In genomic region chr5:176537608-176538504, GRCh38 we compare ENCODE assay signal across 8 cellular contexts. TPM values are rescaled to one million over a fixed set of nuclear protein-coding genes. Genes with fewer than 3 reads are reported as not detected.
DNase-seq lines count a peak whose midpoint lies in the region; ATAC-seq and TF ChIP-seq lines count a peak whose summit lies in the region.

No MANE protein-coding gene starts in this region.

- DNase-seq in DMS53 treated with DMSO at 0.1 percent for 48 hours (lab: John Stamatoyannopoulos, UW; ENCODE audit: unreplicated experiment) (peak; percentile 99), Peyer's patch (peak; percentile 97 to 100 (median 99)), activated T-helper 1 cell treated with Interleukin-2 at 50 U/mL for 16 hours (ENCODE audit: low read depth) (peak; percentile 94), esophagus muscularis mucosa (ENCODE audit: extremely low spot score) (peak; percentile 100)
- peak; percentile 93 for DNase-seq in stimulated activated CD8-positive, alpha-beta memory T cell treated with anti-CD3 and anti-CD28 coated beads, Interleukin-7, amount 100 ng/mL, for 24 hours (ENCODE audit: low read depth)

- H3K36me3 ChIP-seq in KOPT-K1 (ENCODE audit: insufficient read depth, low read length) (peaks cover 4% of the 10 kb centered on the region; the same call in 1 of the 2 replicates), Peyer's patch (no peaks in the 10 kb centered on the region), esophagus muscularis mucosa (no peaks in the 10 kb centered on the region), muscle layer of colon (ENCODE audit: insufficient read depth, low read length) (no peaks in the 10 kb centered on the region)

- TF ChIP-seq POLR2A in Peyer's patch (IDR thresholded peaks at IDR 0.05) (peak in 1 of 2 donors; percentile 94), esophagus muscularis mucosa (IDR thresholded peaks at IDR 0.05; ENCODE audit: low read depth) (no peak)

- 3% methylated on average over 31 of the region's 48 CpGs for WGBS in esophagus muscularis mucosa

- peak overlapping the region; percentile 95 for H3K9ac ChIP-seq in muscle layer of colon (ENCODE audit: low read length)

- H3K27me3 ChIP-seq in Peyer's patch (no peaks in the 10 kb centered on the region), esophagus muscularis mucosa (no peaks in the 10 kb centered on the region), muscle layer of colon (ENCODE audit: control insufficient read depth in 1 of 2, insufficient read depth in 2 of 2, low read length in 2 of 2) (no peaks in the 10 kb centered on the region)

- TF ChIP-seq EP300 in esophagus muscularis mucosa (IDR thresholded peaks at IDR 0.05): no peak

- H3K9me3 ChIP-seq in KOPT-K1 (ENCODE audit: insufficient read depth, low read length, poor library complexity, severe bottlenecking) (no peaks in the 10 kb centered on the region), Peyer's patch (no peaks in the 10 kb centered on the region), esophagus muscularis mucosa (no peaks in the 10 kb centered on the region), muscle layer of colon (ENCODE audit: low read length) (no peaks in the 10 kb centered on the region)

- peak; percentile 55 for ATAC-seq in GM21825 (IDR thresholded peaks at IDR 0.05; ENCODE audit: unreplicated experiment)

- H3K4me1 ChIP-seq in Peyer's patch: peaks cover 19 to 41% (median 35%) of the 10 kb centered on the region in 4 donors
- H3K4me1 ChIP-seq in esophagus muscularis mucosa: peaks cover 52 to 72% (median 65%) of the 10 kb centered on the region in 4 donors
- H3K4me1 ChIP-seq in muscle layer of colon (ENCODE audit: insufficient read depth, low read length): peaks cover 50% of the 10 kb centered on the region

- TF ChIP-seq CTCF in Peyer's patch (IDR thresholded peaks at IDR 0.05) (no peak), esophagus muscularis mucosa (IDR thresholded peaks at IDR 0.05) (no peak)

- peak overlapping the region; percentile 61 to 90 (median 80) for H3K4me3 ChIP-seq in Peyer's patch
- H3K4me3 ChIP-seq in esophagus muscularis mucosa: peak overlapping the region; percentile 89 to 99 (median 94)
- H3K4me3 ChIP-seq in muscle layer of colon (ENCODE audit: low read depth in 1 of 2, low read length in 2 of 2): peak overlapping the region; percentile 82 to 100

- H3K27ac ChIP-seq in KOPT-K1 (ENCODE audit: low read depth, low read length, poor library complexity, severe bottlenecking) (peak overlapping the region; percentile 95), Peyer's patch (peak overlapping the region; percentile 94 to 100 (median 97)), esophagus muscularis mucosa (replicated peaks in 1 of 4) (peak overlapping the region; percentile 94 to 100 (median 98)), muscle layer of colon (ENCODE audit: low read depth, low read length) (peak overlapping the region; percentile 95)

- intact Hi-C loops in esophagus muscularis mucosa (cut with DNase I): no loop called here

RNA-seq across cellular contexts. Expression of gene RNF44, which starts 0.7 kb away (rescaled TPM):
- total RNA-seq in Peyer's patch: 100 to 1,000 TPM in 1 of 4 donors, 10 to 100 TPM in 3; 46.4 to 114 (median 65.3) TPM
- total RNA-seq in esophagus muscularis mucosa: 10 to 100 TPM; 11.3 to 22.2 (median 18.7) TPM

RNA-seq across cellular contexts. Expression of gene CDHR2, which starts 11.3 kb away (rescaled TPM):
- total RNA-seq in Peyer's patch: 100 to 1,000 TPM in 3 of 4 donors, 10 to 100 TPM in 1; 39.6 to 823 (median 613) TPM
- total RNA-seq in esophagus muscularis mucosa: under 1 TPM in 1 of 4 donors, not detected in 3; 0.92 TPM

Comparison
In these comparisons a context has a peak if more than half of its experiments do, and no peak if none do; other contexts are left out.
1. Peak in every context shown above with its lines: DNase-seq, ATAC-seq, H3K4me3 ChIP-seq and H3K27ac ChIP-seq.
2. RNA of gene CDHR2, which starts 11.3 kb away (total RNA-seq): 39.6 to 823 TPM in Peyer's patch; 0.92 TPM in esophagus muscularis mucosa; every median in the first group is over 10 times any median in the second.